In genomic region chr4:150302553-150302952, GRCh38 we compare ENCODE assay signal across 10 cellular contexts.
DNase-seq lines count a peak whose midpoint lies in the region; ATAC-seq, FAIRE-seq and TF ChIP-seq lines count a peak whose summit lies in the region.
"Had no signal": no experiment of that assay in that cellular context is flagged by ENCODE, and none has a peak within 500 bp of the region (broad histone marks: within the 10 kb centered on the region; RNA-seq: fewer than 3 reads in every experiment).

No MANE protein-coding gene starts in this region.

- no peak overlapping the region for H3K4me3 Mint-ChIP-seq in activated T-helper 2 cell treated with anti-CD3 and anti-CD28 coated beads, Interferon-gamma antibody, Interleukin-2, Interleukin-4, amounts not matched to agents 10 μg/mL and 5 μg/mL and 100 μg/mL, durations not matched to agents 14 hours and 24 hours and 36 hours (ENCODE audit: low read depth)

- no peaks in the 10 kb centered on the region for H3K9me1 ChIP-seq in keratinocyte (ENCODE audit: control insufficient read depth, extremely low read depth, insufficient read depth, low read length)

- no peaks in the 10 kb centered on the region for H4K20me1 ChIP-seq in keratinocyte (ENCODE audit: control insufficient read depth, extremely low read depth, insufficient read depth, low read length)

- dilution Hi-C loops in keratinocyte (cut with MboI; ENCODE audit: extremely low pct_ligation_motif_present, low sequenced_read_pairs): no loop called here

- no peaks in the 10 kb centered on the region for H3K27me3 ChIP-seq in keratinocyte (ENCODE audit: control insufficient read depth, extremely low read depth, insufficient read depth, low read length)
- H3K27me3 ChIP-seq: heart right ventricle had no signal

- intact Hi-C loops in activated T-helper 2 cell treated with anti-CD3 and anti-CD28 coated beads, Interferon-gamma antibody, Interleukin-2, Interleukin-4, amounts not matched to agents 10 μg/mL and 5 μg/mL and 100 μg/mL, durations not matched to agents 14 hours and 24 hours and 36 hours (cut with micrococcal nuclease): loop anchor here (2.0 to 10.0 kb wide), 3 partner anchors 92 to 192 kb away; no protein-coding TSS in a partner anchor

- POLR2A ChIA-PET in AG04449 (lab: Yijun Ruan, JAX): no interaction called here

- H3K4me1 ChIP-seq in keratinocyte (ENCODE audit: control insufficient read depth, extremely low read depth, insufficient read depth, low read length): peaks cover 24% of the 10 kb centered on the region

- DNase-seq in AG04449 (ENCODE audit: low read depth, low spot score) (peak; percentile 92), keratinocyte (ENCODE audit: low read depth, low spot score) (peak; percentile 28), NCI-H146 (lab: John Stamatoyannopoulos, UW) (no peak)
- peak; percentile 10 for DNase-seq in activated T-helper 2 cell treated with anti-CD3 and anti-CD28 coated beads, Interferon-gamma antibody, Interleukin-2, Interleukin-4, amounts not matched to agents 10 μg/mL and 5 μg/mL and 100 μg/mL, durations not matched to agents 14 hours and 24 hours and 36 hours (ENCODE audit: low spot score)
- DNase-seq in activated CD4-positive, CD25-positive, alpha-beta regulatory T cell treated with anti-CD3 and anti-CD28 coated beads, Interleukin-2, amount 50 U/mL, for 72 hours: no peak
- DNase-seq: DMS 273 treated with DMSO at 0.1 percent for 48 hours, heart right ventricle had no signal

- no peaks in the 10 kb centered on the region for H3K27me3 Mint-ChIP-seq in activated T-helper 2 cell treated with anti-CD3 and anti-CD28 coated beads, Interferon-gamma antibody, Interleukin-2, Interleukin-4, amounts not matched to agents 10 μg/mL and 5 μg/mL and 100 μg/mL, durations not matched to agents 14 hours and 24 hours and 36 hours (ENCODE audit: low read depth)

- peaks cover 11% of the 10 kb centered on the region for H3K36me3 Mint-ChIP-seq in activated T-helper 2 cell treated with anti-CD3 and anti-CD28 coated beads, Interferon-gamma antibody, Interleukin-2, Interleukin-4, amounts not matched to agents 10 μg/mL and 5 μg/mL and 100 μg/mL, durations not matched to agents 14 hours and 24 hours and 36 hours (ENCODE audit: low read depth)

- FAIRE-seq in keratinocyte (lab: Jason Lieb, UNC): peak; percentile 80

- H3K27ac Mint-ChIP-seq in activated T-helper 2 cell treated with anti-CD3 and anti-CD28 coated beads, Interferon-gamma antibody, Interleukin-2, Interleukin-4, amounts not matched to agents 10 μg/mL and 5 μg/mL and 100 μg/mL, durations not matched to agents 14 hours and 24 hours and 36 hours: peak overlapping the region; percentile 55

- H3K27ac ChIP-seq in keratinocyte (ENCODE audit: control insufficient read depth, insufficient read depth, low read length): peak overlapping the region; percentile 4
- H3K27ac ChIP-seq: heart right ventricle had no signal

- no peak overlapping the region for H3K9ac ChIP-seq in keratinocyte (ENCODE audit: control insufficient read depth, extremely low read depth, insufficient read depth, low read length)

- no peaks in the 10 kb centered on the region for H3K9me3 Mint-ChIP-seq in activated T-helper 2 cell treated with anti-CD3 and anti-CD28 coated beads, Interferon-gamma antibody, Interleukin-2, Interleukin-4, amounts not matched to agents 10 μg/mL and 5 μg/mL and 100 μg/mL, durations not matched to agents 14 hours and 24 hours and 36 hours

- H3K4me1 Mint-ChIP-seq in activated T-helper 2 cell treated with anti-CD3 and anti-CD28 coated beads, Interferon-gamma antibody, Interleukin-2, Interleukin-4, amounts not matched to agents 10 μg/mL and 5 μg/mL and 100 μg/mL, durations not matched to agents 14 hours and 24 hours and 36 hours (ENCODE audit: low read depth): peaks cover 13% of the 10 kb centered on the region

- TF ChIP-seq CTCF in AG04449 (IDR thresholded peaks at IDR 0.05; ENCODE audit: insufficient read depth, low read length, missing control alignments) (no peak), keratinocyte (optimal IDR thresholded peaks at IDR 0.05 in 1 of 3, IDR thresholded peaks at IDR 0.05 in 1 of 3, conservative IDR thresholded peaks at IDR 0.05 in 1 of 3; ENCODE audit: extremely low read depth in 1 of 3, insufficient read depth in 2 of 3, low read length in 3 of 3) (no peak)

- TF ChIP-seq RAD21 in Ishikawa (IDR thresholded peaks at IDR 0.05; ENCODE audit: low read depth): no peak

- ATAC-seq in GM21529 (IDR thresholded peaks at IDR 0.05; ENCODE audit: unreplicated experiment) (no peak), GM19452 (IDR thresholded peaks at IDR 0.05; ENCODE audit: unreplicated experiment) (no peak)

- no peaks in the 10 kb centered on the region for H3K79me2 ChIP-seq in keratinocyte (ENCODE audit: control insufficient read depth, insufficient read depth, low read length)

- TF ChIP-seq EP300 in Ishikawa (IDR thresholded peaks at IDR 0.05; ENCODE audit: borderline replicate concordance): no peak

- H3K9me3 ChIP-seq in keratinocyte (ENCODE audit: control insufficient read depth, low read depth, low read length): no peaks in the 10 kb centered on the region
- H3K9me3 ChIP-seq: heart right ventricle had no signal

- no peak overlapping the region for H2AFZ ChIP-seq in keratinocyte (ENCODE audit: control insufficient read depth, low read length)

- CTCF ChIA-PET in AG04449 (lab: Yijun Ruan, JAX): interaction anchor here (0.7 to 13.8 kb wide), 2 partner anchors 9 to 564 kb away, joined by 3 to 244 read pairs; no protein-coding TSS in a partner anchor

- no peak overlapping the region for H3K4me2 ChIP-seq in keratinocyte (ENCODE audit: control insufficient read depth, extremely low read depth, insufficient read depth, low read depth, low read length)

- H3K4me3 ChIP-seq in AG04449 (ENCODE audit: low read depth, low read length): no peak overlapping the region
- H3K4me3 ChIP-seq in keratinocyte (ENCODE audit: control insufficient read depth in 2 of 3, extremely low read depth in 1 of 3, insufficient read depth in 2 of 3, low read depth in 1 of 3, low read length in 3 of 3): no peak overlapping the region
- H3K4me3 ChIP-seq: heart right ventricle had no signal

- no peaks in the 10 kb centered on the region for H3K36me3 ChIP-seq in keratinocyte (ENCODE audit: control insufficient read depth in 2 of 2, extremely low read depth in 1 of 2, insufficient read depth in 2 of 2, low read length in 2 of 2)
- H3K36me3 ChIP-seq: heart right ventricle had no signal

TF ChIP-seq in Ishikawa, 13 proteins besides CTCF, POLR2A, EP300 and RAD21:
- TF ChIP-seq EGR1 (IDR thresholded peaks at IDR 0.05): no peak
- TF ChIP-seq USF1 (IDR thresholded peaks at IDR 0.05): peak; percentile 18; the same call in 1 of the 2 replicates

Comparison
In these comparisons a context has a peak if more than half of its experiments do, and no peak if none do; other contexts are left out.
1. DNase-seq: peak in AG04449 (single experiment), activated T-helper 2 cell treated with anti-CD3 and anti-CD28 coated beads, Interferon-gamma antibody, Interleukin-2, Interleukin-4, amounts not matched to agents 10 μg/mL and 5 μg/mL and 100 μg/mL, durations not matched to agents 14 hours and 24 hours and 36 hours (single experiment) and keratinocyte (single experiment); none in activated CD4-positive, CD25-positive, alpha-beta regulatory T cell treated with anti-CD3 and anti-CD28 coated beads, Interleukin-2, amount 50 U/mL, for 72 hours (single experiment) and NCI-H146 (single experiment).